15 cellular contexts compared by ENCODE assay signal in genomic region chr6:119865466-119866350, GRCh38.
"Had no signal": no experiment of that assay in that cellular context is flagged by ENCODE, and none has a peak within 500 bp of the region (broad histone marks: within the 10 kb centered on the region; RNA-seq: fewer than 3 reads in every experiment).

No MANE protein-coding gene starts in this region.

- H3K36me3 Mint-ChIP-seq: stimulated activated effector memory CD8-positive, alpha-beta T cell treated with anti-CD3 and anti-CD28 coated beads, Interleukin-12 subunit alpha, Interleukin-12 subunit beta, amount 100 ng/mL, for 72 hours had no signal

- H3K27ac ChIP-seq: parathyroid adenoma had no signal

- H3K27ac Mint-ChIP-seq: activated CD4-positive, alpha-beta T cell treated with anti-CD3 and anti-CD28 coated beads, Interleukin-2, amount 10 ng/mL, durations not matched to agents 24 days and 14 days; activated CD8-positive, alpha-beta T cell treated with anti-CD3 and anti-CD28 coated beads, Interleukin-2, amount 10 ng/mL, durations not matched to agents 7 days and 5 days; activated naive CD4-positive, alpha-beta T cell treated with anti-CD3 and anti-CD28 coated beads, Interleukin-2, amount 50 U/mL, for 72 hours; stimulated activated effector memory CD8-positive, alpha-beta T cell treated with anti-CD3 and anti-CD28 coated beads, Interleukin-12 subunit alpha, Interleukin-12 subunit beta, amount 100 ng/mL, for 72 hours; T-helper 2 cell treated with Interferon-gamma antibody and Interleukin-4, amounts not matched to agents 5 μg/mL and 100 μg/mL, for 36 hours had no signal

- H3K4me1 Mint-ChIP-seq: activated CD4-positive, alpha-beta T cell treated with anti-CD3 and anti-CD28 coated beads, Interleukin-2, amount 10 ng/mL, durations not matched to agents 24 days and 14 days; central memory CD8-positive, alpha-beta T cell; stimulated activated effector memory CD8-positive, alpha-beta T cell treated with anti-CD3 and anti-CD28 coated beads, Interleukin-12 subunit alpha, Interleukin-12 subunit beta, amount 100 ng/mL, for 72 hours had no signal

- ATAC-seq: activated CD8-positive, alpha-beta T cell treated with anti-CD3 and anti-CD28 coated beads, Interleukin-2, amount 10 ng/mL, durations not matched to agents 7 days and 5 days; activated naive CD4-positive, alpha-beta T cell treated with anti-CD3 and anti-CD28 coated beads, Interleukin-2, amount 50 U/mL, for 72 hours; stimulated activated effector memory CD8-positive, alpha-beta T cell treated with anti-CD3 and anti-CD28 coated beads, Interleukin-12 subunit alpha, Interleukin-12 subunit beta, amount 100 ng/mL, for 72 hours had no signal

- H3K4me3 Mint-ChIP-seq: activated CD4-positive, alpha-beta T cell treated with anti-CD3 and anti-CD28 coated beads, Interleukin-2, amount 10 ng/mL, durations not matched to agents 24 days and 14 days; activated CD8-positive, alpha-beta T cell treated with anti-CD3 and anti-CD28 coated beads, Interleukin-2, amount 10 ng/mL, durations not matched to agents 7 days and 5 days; central memory CD8-positive, alpha-beta T cell; stimulated activated effector memory CD8-positive, alpha-beta T cell treated with anti-CD3 and anti-CD28 coated beads, Interleukin-12 subunit alpha, Interleukin-12 subunit beta, amount 100 ng/mL, for 72 hours; T-helper 2 cell treated with Interferon-gamma antibody and Interleukin-4, amounts not matched to agents 5 μg/mL and 100 μg/mL, for 36 hours had no signal

- H3K9me3 Mint-ChIP-seq: activated CD4-positive, alpha-beta T cell treated with anti-CD3 and anti-CD28 coated beads, Interleukin-2, amount 10 ng/mL, durations not matched to agents 24 days and 14 days; central memory CD8-positive, alpha-beta T cell; T-helper 2 cell treated with Interferon-gamma antibody and Interleukin-4, amounts not matched to agents 5 μg/mL and 100 μg/mL, for 36 hours had no signal

- DNase-seq: activated CD4-positive, alpha-beta T cell treated with anti-CD3 and anti-CD28 coated beads, Interleukin-2, amount 10 ng/mL, durations not matched to agents 24 days and 14 days; activated CD4-positive, CD25-positive, alpha-beta regulatory T cell; activated CD8-positive, alpha-beta memory T cell treated with anti-CD3 and anti-CD28 coated beads, Interleukin-2, amount 50 U/mL, for 4 hours; activated CD8-positive, alpha-beta T cell treated with anti-CD3 and anti-CD28 coated beads, Interleukin-2, amount 10 ng/mL, durations not matched to agents 7 days and 5 days; activated gamma-delta T cell; activated T-cell treated with anti-CD3 and anti-CD28 coated beads, Interleukin-2, amount 50 U/mL, for 48 hours; amniotic stem cell; cortex of kidney; effector CD4-positive, alpha-beta T cell; head of caudate nucleus had no signal
